36 cellular contexts compared by ENCODE assay signal in genomic region chr19:50688766-50689165, GRCh38. TPM values are rescaled to one million over a fixed set of nuclear protein-coding genes. Genes with fewer than 3 reads are reported as not detected.
"Had no signal": no experiment of that assay in that cellular context is flagged by ENCODE, and none has a peak within 500 bp of the region (broad histone marks: within the 10 kb centered on the region; RNA-seq: fewer than 3 reads in every experiment).

No MANE protein-coding gene starts in this region.

- DNase-seq: activated effector memory CD4-positive, alpha-beta T cell treated with anti-CD3 and anti-CD28 coated beads, Interleukin-2, amount 50 U/mL, for 16 hours; activated effector memory CD4-positive, alpha-beta T cell treated with Interleukin-2 at 50 U/mL for 16 hours; activated gamma-delta T cell; activated gamma-delta T cell treated with Interleukin-2 at 50 U/mL for 16 hours; activated naive CD4-positive, alpha-beta T cell; activated naive CD4-positive, alpha-beta T cell treated with anti-CD3 and anti-CD28 coated beads for 36 hours; activated naive CD4-positive, alpha-beta T cell treated with anti-CD3 and anti-CD28 coated beads, Interleukin-2, amount 10 ng/mL, durations not matched to agents 7 days and 5 days; activated naive CD4-positive, alpha-beta T cell treated with anti-CD3 and anti-CD28 coated beads, Interleukin-2, amount 50 U/mL, for 16 hours; activated naive CD4-positive, alpha-beta T cell treated with Interleukin-2 at 50 U/mL for 16 hours; activated naive CD8-positive, alpha-beta T cell treated with anti-CD3 and anti-CD28 coated beads for 36 hours; activated naive CD8-positive, alpha-beta T cell treated with anti-CD3 and anti-CD28 coated beads, Interleukin-2, amount 10 ng/mL, durations not matched to agents 7 days and 5 days; activated naive CD8-positive, alpha-beta T cell treated with anti-CD3 and anti-CD28 coated beads, Interleukin-2, amount 50 U/mL, for 24 hours; activated T-cell treated with anti-CD3 and anti-CD28 coated beads, Interleukin-2, amount 50 U/mL, for 1 hour; activated T-cell treated with anti-CD3 and anti-CD28 coated beads, Interleukin-2, amount 50 U/mL, for 24 hours; activated T-cell treated with anti-CD3 and anti-CD28 coated beads, Interleukin-2, amount 50 U/mL, for 4 hours; activated T-cell treated with anti-CD3 and anti-CD28 coated beads, Interleukin-2, amount 50 U/mL, for 48 hours; activated T-cell treated with anti-CD3 and anti-CD28 coated beads, Interleukin-2, amount 50 U/mL, for 72 hours; adrenal gland; amniotic stem cell; amygdala; anterior cingulate cortex; aorta; body of pancreas; brain microvascular endothelial cell; caudate nucleus; central memory CD4-positive, alpha-beta T cell; cerebellar nuclear complex had no signal

- H3K9me3 ChIP-seq: adrenal gland, ascending aorta, body of pancreas, breast epithelium had no signal

- H3K4me1 ChIP-seq: adrenal gland, ascending aorta, body of pancreas, breast epithelium had no signal

- H3K4me3 ChIP-seq: adrenal gland, ascending aorta, body of pancreas, breast epithelium, cardiac muscle cell had no signal

- FAIRE-seq: astrocyte, bronchial epithelial cell had no signal

- H3K27ac ChIP-seq: adrenal gland, ascending aorta, body of pancreas, brain microvascular endothelial cell, breast epithelium, cardiac muscle cell had no signal

- H3K36me3 ChIP-seq: adrenal gland, ascending aorta, brain microvascular endothelial cell, breast epithelium, cardiac muscle cell had no signal

RNA-seq across cellular contexts. Expression of gene SHANK1, which starts 30.8 kb away (rescaled TPM):
- total RNA-seq: activated naive CD4-positive, alpha-beta T cell treated with anti-CD3 and anti-CD28 coated beads for 36 hours; activated naive CD8-positive, alpha-beta T cell treated with anti-CD3 and anti-CD28 coated beads, Interleukin-2, amount 10 ng/mL, durations not matched to agents 7 days and 5 days; activated T-helper 1 cell treated with anti-CD3 and anti-CD28 coated beads, Interleukin-12 subunit alpha, Interleukin-12 subunit beta, Interleukin-2, Interleukin-4 antibody, amounts not matched to agents 30 ng/mL and 10 ng/mL and 1 ng/mL, durations not matched to agents 14 hours and 24 hours and 36 hours; activated T-helper 17 cell treated with anti-CD3 and anti-CD28 coated beads, Interleukin-2, amount 50 U/mL, for 72 hours; activated T-helper 2 cell treated with anti-CD3 and anti-CD28 coated beads, Interferon-gamma antibody, Interleukin-2, Interleukin-4, amounts not matched to agents 10 μg/mL and 5 μg/mL and 100 μg/mL, durations not matched to agents 14 hours and 24 hours and 36 hours; astrocyte; bronchial epithelial cell had no signal

RNA-seq across cellular contexts. Expression of gene CLEC11A, which starts 34.4 kb away (rescaled TPM):
- total RNA-seq: ascending aorta, astrocyte had no signal

RNA-seq across cellular contexts. Expression of gene C19orf81, which starts 39.5 kb away (rescaled TPM):
- total RNA-seq: activated T-helper 1 cell treated with anti-CD3 and anti-CD28 coated beads, Interleukin-12 subunit alpha, Interleukin-12 subunit beta, Interleukin-2, Interleukin-4 antibody, amounts not matched to agents 30 ng/mL and 10 ng/mL and 1 ng/mL, durations not matched to agents 14 hours and 24 hours and 36 hours; activated T-helper 17 cell treated with anti-CD3 and anti-CD28 coated beads, Interleukin-2, amount 50 U/mL, for 72 hours; activated T-helper 2 cell treated with anti-CD3 and anti-CD28 coated beads, Interferon-gamma antibody, Interleukin-2, Interleukin-4, amounts not matched to agents 10 μg/mL and 5 μg/mL and 100 μg/mL, durations not matched to agents 14 hours and 24 hours and 36 hours; aorta; ascending aorta; astrocyte; body of pancreas; breast epithelium; bronchial epithelial cell had no signal
- polyA plus RNA-seq: aorta had no signal

RNA-seq across cellular contexts. Expression of gene SYT3, which starts 49.1 kb away (rescaled TPM):
- total RNA-seq: activated naive CD4-positive, alpha-beta T cell treated with anti-CD3 and anti-CD28 coated beads for 36 hours; activated T-helper 1 cell treated with anti-CD3 and anti-CD28 coated beads, Interleukin-12 subunit alpha, Interleukin-12 subunit beta, Interleukin-2, Interleukin-4 antibody, amounts not matched to agents 30 ng/mL and 10 ng/mL and 1 ng/mL, durations not matched to agents 14 hours and 24 hours and 36 hours; activated T-helper 17 cell treated with anti-CD3 and anti-CD28 coated beads, Interleukin-2, amount 50 U/mL, for 72 hours; activated T-helper 2 cell treated with anti-CD3 and anti-CD28 coated beads, Interferon-gamma antibody, Interleukin-2, Interleukin-4, amounts not matched to agents 10 μg/mL and 5 μg/mL and 100 μg/mL, durations not matched to agents 14 hours and 24 hours and 36 hours; astrocyte; bronchial epithelial cell; cardiac septum had no signal
- polyA plus RNA-seq: aorta had no signal
